ENCODE assay signal across 36 cellular contexts in genomic region chr2:98393354-98393753, GRCh38. TPM values are rescaled to one million over a fixed set of nuclear protein-coding genes. Genes with fewer than 3 reads are reported as not detected.
"Had no signal": no experiment of that assay in that cellular context is flagged by ENCODE, and none has a peak within 500 bp of the region (broad histone marks: within the 10 kb centered on the region; RNA-seq: fewer than 3 reads in every experiment).

No MANE protein-coding gene starts in this region.

- H3K9me3 Mint-ChIP-seq: activated B cell treated with CpG ODN at 0.5 μM for 24 hours; activated CD8-positive, alpha-beta T cell treated with anti-CD3 and anti-CD28 coated beads for 36 hours; activated naive CD4-positive, alpha-beta T cell treated with anti-CD3 and anti-CD28 coated beads for 36 hours; activated naive CD4-positive, alpha-beta T cell treated with anti-CD3 and anti-CD28 coated beads, Interleukin-2, amount 50 U/mL, for 24 hours; activated naive CD8-positive, alpha-beta T cell treated with anti-CD3 and anti-CD28 coated beads for 36 hours; activated naive CD8-positive, alpha-beta T cell treated with anti-CD3 and anti-CD28 coated beads, Interleukin-2, amount 50 U/mL, for 24 hours; activated T-helper 1 cell treated with anti-CD3 and anti-CD28 coated beads, Interleukin-12 subunit alpha, Interleukin-12 subunit beta, Interleukin-2, Interleukin-4 antibody, amounts not matched to agents 30 ng/mL and 10 ng/mL and 1 ng/mL, durations not matched to agents 14 hours and 24 hours and 36 hours; activated T-helper 2 cell treated with anti-CD3 and anti-CD28 coated beads, Interferon-gamma antibody, Interleukin-2, Interleukin-4, amounts not matched to agents 10 μg/mL and 5 μg/mL and 100 μg/mL, durations not matched to agents 14 hours and 24 hours and 36 hours; T-helper 2 cell treated with Interferon-gamma antibody and Interleukin-4, amounts not matched to agents 5 μg/mL and 100 μg/mL, for 36 hours had no signal

- H3K36me3 Mint-ChIP-seq: activated naive CD4-positive, alpha-beta T cell treated with anti-CD3 and anti-CD28 coated beads, Interleukin-2, amount 50 U/mL, for 24 hours; activated naive CD8-positive, alpha-beta T cell treated with anti-CD3 and anti-CD28 coated beads for 36 hours had no signal

- H3K27me3 Mint-ChIP-seq: brain had no signal

- ATAC-seq: activated CD4-positive, CD25-positive, alpha-beta regulatory T cell treated with anti-CD3 and anti-CD28 coated beads, Interleukin-2, amount 50 U/mL, for 24 hours; activated CD8-positive, alpha-beta T cell treated with anti-CD3 and anti-CD28 coated beads for 36 hours; activated naive CD8-positive, alpha-beta T cell treated with anti-CD3 and anti-CD28 coated beads, Interleukin-2, amount 50 U/mL, for 24 hours; foreskin keratinocyte; gastrocnemius medialis; heart left ventricle; T-helper 17 cell had no signal

- DNase-seq: activated B cell treated with CpG ODN at 0.5 μM for 24 hours; activated CD4-positive, alpha-beta T cell treated with anti-CD3 and anti-CD28 coated beads for 48 hours; activated CD4-positive, alpha-beta T cell treated with anti-CD3 and anti-CD28 coated beads, Interleukin-2, amount 50 U/mL, for 1 hour; activated CD4-positive, alpha-beta T cell treated with anti-CD3 and anti-CD28 coated beads, Interleukin-2, amount 50 U/mL, for 48 hours; activated CD8-positive, alpha-beta T cell treated with anti-CD3 and anti-CD28 coated beads for 36 hours; activated naive CD4-positive, alpha-beta T cell treated with anti-CD3 and anti-CD28 coated beads for 36 hours; activated naive CD8-positive, alpha-beta T cell treated with anti-CD3 and anti-CD28 coated beads for 36 hours; activated naive CD8-positive, alpha-beta T cell treated with anti-CD3 and anti-CD28 coated beads, Interleukin-2, amount 50 U/mL, for 24 hours; activated T-cell treated with anti-CD3 and anti-CD28 coated beads, Interleukin-2, amount 50 U/mL, for 1 hour; activated T-cell treated with anti-CD3 and anti-CD28 coated beads, Interleukin-2, amount 50 U/mL, for 48 hours; adrenal gland; central memory CD4-positive, alpha-beta T cell; cerebellar nuclear complex; colonic mucosa; effector CD8-positive, alpha-beta T cell; foreskin keratinocyte; gastrocnemius medialis; glutamatergic neuron; heart left ventricle; T-helper 1 cell; T-helper 17 cell; T1000; WERI-Rb-1 had no signal

- H3K9me3 ChIP-seq: adrenal gland, ascending aorta, breast epithelium, colonic mucosa, esophagus muscularis mucosa, gastrocnemius medialis, heart left ventricle had no signal

- H3K36me3 ChIP-seq: adrenal gland, ascending aorta, breast epithelium, cardiac muscle cell, colonic mucosa, esophagus muscularis mucosa, gastrocnemius medialis, heart left ventricle had no signal

- H3K27ac Mint-ChIP-seq: activated B cell treated with CpG ODN at 0.5 μM for 24 hours; activated CD8-positive, alpha-beta T cell treated with anti-CD3 and anti-CD28 coated beads for 36 hours; activated naive CD4-positive, alpha-beta T cell treated with anti-CD3 and anti-CD28 coated beads for 36 hours; activated naive CD4-positive, alpha-beta T cell treated with anti-CD3 and anti-CD28 coated beads, Interleukin-2, amount 50 U/mL, for 24 hours; activated naive CD8-positive, alpha-beta T cell treated with anti-CD3 and anti-CD28 coated beads for 36 hours; activated naive CD8-positive, alpha-beta T cell treated with anti-CD3 and anti-CD28 coated beads, Interleukin-2, amount 50 U/mL, for 24 hours; activated T-helper 1 cell treated with anti-CD3 and anti-CD28 coated beads, Interleukin-12 subunit alpha, Interleukin-12 subunit beta, Interleukin-2, Interleukin-4 antibody, amounts not matched to agents 30 ng/mL and 10 ng/mL and 1 ng/mL, durations not matched to agents 14 hours and 24 hours and 36 hours; activated T-helper 2 cell treated with anti-CD3 and anti-CD28 coated beads, Interferon-gamma antibody, Interleukin-2, Interleukin-4, amounts not matched to agents 10 μg/mL and 5 μg/mL and 100 μg/mL, durations not matched to agents 14 hours and 24 hours and 36 hours; brain; T-helper 17 cell; T-helper 2 cell treated with Interferon-gamma antibody and Interleukin-4, amounts not matched to agents 5 μg/mL and 100 μg/mL, for 36 hours had no signal

- H3K4me1 ChIP-seq: adrenal gland, ascending aorta, breast epithelium, colonic mucosa, esophagus muscularis mucosa, foreskin keratinocyte, gastrocnemius medialis, heart left ventricle had no signal

- H3K4me3 Mint-ChIP-seq: activated B cell treated with CpG ODN at 0.5 μM for 24 hours; activated CD8-positive, alpha-beta T cell treated with anti-CD3 and anti-CD28 coated beads for 36 hours; activated naive CD4-positive, alpha-beta T cell treated with anti-CD3 and anti-CD28 coated beads for 36 hours; activated naive CD4-positive, alpha-beta T cell treated with anti-CD3 and anti-CD28 coated beads, Interleukin-2, amount 50 U/mL, for 24 hours; activated naive CD8-positive, alpha-beta T cell treated with anti-CD3 and anti-CD28 coated beads for 36 hours; activated naive CD8-positive, alpha-beta T cell treated with anti-CD3 and anti-CD28 coated beads, Interleukin-2, amount 50 U/mL, for 24 hours; activated T-helper 1 cell treated with anti-CD3 and anti-CD28 coated beads, Interleukin-12 subunit alpha, Interleukin-12 subunit beta, Interleukin-2, Interleukin-4 antibody, amounts not matched to agents 30 ng/mL and 10 ng/mL and 1 ng/mL, durations not matched to agents 14 hours and 24 hours and 36 hours; brain; T-helper 17 cell; T-helper 2 cell treated with Interferon-gamma antibody and Interleukin-4, amounts not matched to agents 5 μg/mL and 100 μg/mL, for 36 hours had no signal

- H3K4me3 ChIP-seq: adrenal gland, ascending aorta, breast epithelium, cardiac muscle cell, colonic mucosa, esophagus muscularis mucosa, gastrocnemius medialis, heart left ventricle had no signal

- H3K27me3 ChIP-seq: adrenal gland, ascending aorta, cardiac muscle cell, colonic mucosa had no signal

- H3K27ac ChIP-seq: adrenal gland, ascending aorta, breast epithelium, cardiac muscle cell, colonic mucosa, esophagus muscularis mucosa, foreskin keratinocyte, gastrocnemius medialis, heart left ventricle, WERI-Rb-1 had no signal

- H3K4me1 Mint-ChIP-seq: activated B cell treated with CpG ODN at 0.5 μM for 24 hours; activated naive CD4-positive, alpha-beta T cell treated with anti-CD3 and anti-CD28 coated beads, Interleukin-2, amount 50 U/mL, for 24 hours; activated naive CD8-positive, alpha-beta T cell treated with anti-CD3 and anti-CD28 coated beads for 36 hours; activated naive CD8-positive, alpha-beta T cell treated with anti-CD3 and anti-CD28 coated beads, Interleukin-2, amount 50 U/mL, for 24 hours had no signal

RNA-seq across cellular contexts. Expression of gene CNGA3, which starts 47.1 kb away (rescaled TPM):
- total RNA-seq: activated B cell treated with CpG ODN at 0.5 μM for 24 hours; activated CD8-positive, alpha-beta memory T cell treated with anti-CD3 and anti-CD28 coated beads for 36 hours; activated CD8-positive, alpha-beta T cell treated with anti-CD3 and anti-CD28 coated beads for 36 hours; activated naive CD4-positive, alpha-beta T cell treated with anti-CD3 and anti-CD28 coated beads for 36 hours; activated naive CD8-positive, alpha-beta T cell treated with anti-CD3 and anti-CD28 coated beads for 36 hours; activated T-helper 1 cell treated with anti-CD3 and anti-CD28 coated beads, Interleukin-12 subunit alpha, Interleukin-12 subunit beta, Interleukin-2, Interleukin-4 antibody, amounts not matched to agents 30 ng/mL and 10 ng/mL and 1 ng/mL, durations not matched to agents 14 hours and 24 hours and 36 hours; activated T-helper 2 cell treated with anti-CD3 and anti-CD28 coated beads, Interferon-gamma antibody, Interleukin-2, Interleukin-4, amounts not matched to agents 10 μg/mL and 5 μg/mL and 100 μg/mL, durations not matched to agents 14 hours and 24 hours and 36 hours; ascending aorta; cardiac muscle cell; dermis microvascular lymphatic vessel endothelial cell; epithelial cell of proximal tubule; foreskin keratinocyte; T-helper 17 cell had no signal
- polyA plus RNA-seq: cardiac muscle cell, foreskin keratinocyte, heart left ventricle had no signal
